9 cellular contexts compared by ENCODE assay signal in the genomic region with DNA sequence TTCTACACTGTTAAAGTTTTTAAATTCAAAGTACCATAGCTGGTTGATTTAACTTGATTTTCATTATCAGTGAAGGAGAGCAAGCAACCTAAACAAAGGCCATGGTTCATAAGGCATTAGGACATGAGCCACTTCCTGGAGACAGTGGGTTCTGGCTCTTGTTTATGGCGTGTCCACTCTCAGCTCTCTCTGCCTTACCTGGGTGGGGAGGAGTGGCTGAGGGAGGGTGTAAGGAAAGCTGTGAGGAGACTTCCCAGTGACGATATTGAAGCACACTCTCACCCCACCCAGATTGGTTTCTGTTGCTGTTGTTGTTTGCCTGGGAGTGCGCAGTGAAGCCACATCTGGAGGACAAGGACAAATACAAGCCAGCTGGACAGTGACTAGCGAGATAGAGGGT.
"Had no signal": no experiment of that assay in that cellular context is flagged by ENCODE, and none has a peak within 500 bp of the region (broad histone marks: within the 10 kb centered on the region; RNA-seq: fewer than 3 reads in every experiment).

No MANE protein-coding gene starts in this region.

- ATAC-seq: GM23338, HCT116 had no signal

- H3K36me3 ChIP-seq: HAP-1 had no signal

- H3K27ac ChIP-seq: GM23248 had no signal

- H3K4me3 ChIP-seq: GM23248, GM23338, HAP-1 had no signal

- DNase-seq: GM23248, GOT3, H7, H9, HCEC 1CT, HFFc6 had no signal

- H3K9me3 ChIP-seq: HAP-1 had no signal

- H3K4me1 ChIP-seq: HAP-1 had no signal
